Comparison of ENCODE assay signal across 15 cellular contexts in the genomic region with DNA sequence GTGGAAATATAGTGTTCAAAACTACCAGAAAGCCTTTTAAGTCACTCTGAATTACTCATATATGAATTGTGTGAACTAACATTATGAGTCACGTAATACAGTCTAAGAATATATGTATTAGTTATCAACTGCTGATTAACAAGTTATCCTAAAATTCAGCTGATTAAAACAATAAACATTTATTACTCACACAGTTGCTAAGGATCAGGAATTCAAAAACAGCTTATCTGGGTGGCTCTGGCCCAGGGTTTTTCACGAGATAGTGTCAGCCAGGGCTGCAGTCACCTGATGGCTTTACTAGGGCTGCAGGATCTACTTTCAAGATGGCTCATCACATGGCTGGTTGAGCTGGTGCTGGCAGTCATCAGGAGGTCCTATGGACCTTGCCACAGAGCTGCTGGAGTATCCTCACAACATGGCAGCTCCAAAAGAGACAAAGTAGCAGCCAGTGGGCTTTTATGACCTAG. TPM values are rescaled to one million over a fixed set of nuclear protein-coding genes. Genes with fewer than 3 reads are reported as not detected.
DNase-seq lines count a peak whose midpoint lies in the region; ATAC-seq, FAIRE-seq and TF ChIP-seq lines count a peak whose summit lies in the region.
"Had no signal": no experiment of that assay in that cellular context is flagged by ENCODE, and none has a peak within 500 bp of the region (broad histone marks: within the 10 kb centered on the region; RNA-seq: fewer than 3 reads in every experiment).

No MANE protein-coding gene starts in this region.

- H3K9me2 ChIP-seq in SK-N-SH, result no peaks in the 10 kb centered on the region

- no peak overlapping the region for H3K4me3 ChIP-seq in SK-N-SH (ENCODE audit: low read depth in 2 of 2, low read length in 1 of 2)
- no peak overlapping the region for H3K4me3 ChIP-seq in endothelial cell of umbilical vein (replicated peaks in 1 of 3; ENCODE audit: insufficient read depth in 1 of 3, low read depth in 1 of 3, low read length in 3 of 3)
- no peak overlapping the region for H3K4me3 ChIP-seq in sigmoid colon
- no peak overlapping the region for H3K4me3 ChIP-seq in left lung
- H3K4me3 ChIP-seq: body of pancreas had no signal

- H3K4me1 ChIP-seq in SK-N-SH (ENCODE audit: control insufficient read depth in 1 of 2, insufficient read depth in 2 of 2, low read depth in 1 of 2, low read length in 1 of 2) (peaks cover 31 to 64% of the 10 kb centered on the region in 2 experiments), endothelial cell of umbilical vein (ENCODE audit: control insufficient read depth, extremely low read depth, insufficient read depth, low read length) (peaks cover 28% of the 10 kb centered on the region), sigmoid colon (peaks cover 0 to 94% (median 88%) of the 10 kb centered on the region in 4 donors), left lung (peaks cover 38 to 70% of the 10 kb centered on the region in 2 donors)

- BruUV-seq in endothelial cell of umbilical vein (replicated peaks; lab: Mats Ljungman, UMichigan), result no TSS peak

- FAIRE-seq in RCC 7860 (lab: Jason Lieb, UNC), result no peak
- peak; percentile 12 for FAIRE-seq in endothelial cell of umbilical vein (lab: Jason Lieb, UNC)

- no peaks in the 10 kb centered on the region for H3K9me1 ChIP-seq in endothelial cell of umbilical vein (replicated peaks; ENCODE audit: control insufficient read depth, extremely low read depth, insufficient read depth, low read length)

- H4K20me1 ChIP-seq in SK-N-SH (ENCODE audit: insufficient read depth) (peaks cover 18% of the 10 kb centered on the region; the same call in 1 of the 2 replicates), endothelial cell of umbilical vein (replicated peaks; ENCODE audit: control insufficient read depth, extremely low read depth, insufficient read depth, low read length) (no peaks in the 10 kb centered on the region)

- intact Hi-C loops in endothelial cell of umbilical vein (cut with micrococcal nuclease), result no loop called here
- intact Hi-C loops in sigmoid colon (cut with DNase I), result no loop called here
- intact Hi-C loops in left lung (cut with DNase I), result no loop called here

- no peaks in the 10 kb centered on the region for H3K27me3 ChIP-seq in SK-N-SH (ENCODE audit: insufficient read depth)
- H3K27me3 ChIP-seq in endothelial cell of umbilical vein (ENCODE audit: control insufficient read depth in 2 of 2, insufficient read depth in 2 of 2, low read length in 2 of 2), result no peaks in the 10 kb centered on the region
- no peaks in the 10 kb centered on the region for H3K27me3 ChIP-seq in sigmoid colon
- H3K27me3 ChIP-seq in left lung, result no peaks in the 10 kb centered on the region
- H3K27me3 ChIP-seq: body of pancreas had no signal

- peaks cover 32 to 51% of the 10 kb centered on the region in 2 experiments for H3K36me3 ChIP-seq in SK-N-SH (replicated peaks in 1 of 2; ENCODE audit: control insufficient read depth in 1 of 2, insufficient read depth in 2 of 2, low read length in 1 of 2)
- peaks cover 4 to 8% of the 10 kb centered on the region in 2 experiments for H3K36me3 ChIP-seq in endothelial cell of umbilical vein (ENCODE audit: control insufficient read depth in 2 of 2, extremely low read depth in 1 of 2, insufficient read depth in 2 of 2, low read length in 2 of 2)
- peaks cover 6 to 16% (median 10%) of the 10 kb centered on the region in 4 donors for H3K36me3 ChIP-seq in sigmoid colon
- peaks cover 0 to 28% of the 10 kb centered on the region in 2 donors for H3K36me3 ChIP-seq in left lung

- H2AFZ ChIP-seq in SK-N-SH (ENCODE audit: low read depth) (no peak overlapping the region), endothelial cell of umbilical vein (ENCODE audit: low read depth, low read length) (no peak overlapping the region)

- TF ChIP-seq RAD21 in SK-N-SH (IDR thresholded peaks at IDR 0.05; ENCODE audit: low read length), result no peak

- TF ChIP-seq CTCF in SK-N-SH (IDR thresholded peaks at IDR 0.05) (no peak), endothelial cell of umbilical vein (IDR thresholded peaks at IDR 0.05; ENCODE audit: extremely low read depth in 1 of 2, insufficient read depth in 1 of 2, low read depth in 1 of 2, low read length in 2 of 2) (no peak), sigmoid colon (IDR thresholded peaks at IDR 0.05) (no peak), left lung (IDR thresholded peaks at IDR 0.05) (no peak)

- H3K4me2 ChIP-seq in SK-N-SH, result no peak overlapping the region
- H3K4me2 ChIP-seq in endothelial cell of umbilical vein (ENCODE audit: insufficient read depth, low read length), result no peak overlapping the region

- dilution Hi-C loops in endothelial cell of umbilical vein (cut with MboI; ENCODE audit: extremely low pct_ligation_motif_present, low sequenced_read_pairs), result no loop called here

- 76% methylated on average over 2 of the region's 2 CpGs for WGBS in SK-N-SH (ENCODE audit: low lambda C conversion rate)
- 73 to 81% methylated on average over 2 of the region's 2 CpGs for WGBS in sigmoid colon, 2 donors

- CTCF ChIA-PET in SK-N-SH (lab: Yijun Ruan, JAX), result interaction anchor here (0.7 to 7.1 kb wide), 6 partner anchors 7 to 108 kb away, joined by 3 to 52 read pairs (median 4); no protein-coding TSS in a partner anchor
- CTCF ChIA-PET in endothelial cell of umbilical vein (lab: Charles Lee), result interaction anchor here (0.6 to 1.4 kb wide), 5 partner anchors 10 to 35 kb away, joined by 3 to 5 read pairs (median 4); no protein-coding TSS in a partner anchor

- TF ChIP-seq EP300 in SK-N-SH (IDR thresholded peaks at IDR 0.05; ENCODE audit: borderline replicate concordance in 1 of 2, low read depth in 1 of 2, low read length in 1 of 2), result no peak
- TF ChIP-seq EP300 in sigmoid colon (IDR thresholded peaks at IDR 0.05), result no peak

- H3K9ac ChIP-seq in SK-N-SH, result no peak overlapping the region
- no peak overlapping the region for H3K9ac ChIP-seq in endothelial cell of umbilical vein (replicated peaks; ENCODE audit: extremely low read depth, insufficient read depth, low read length)

- POLR2A ChIA-PET in SK-N-SH (lab: Yijun Ruan, JAX) (interaction anchor here (1.3 kb wide), 1 partner anchor 7 kb away, joined by 3 read pairs; no protein-coding TSS in a partner anchor), endothelial cell of umbilical vein (lab: Charles Lee) (no interaction called here)

- peaks cover 80% of the 10 kb centered on the region for H3F3A ChIP-seq in SK-N-SH (replicated peaks; ENCODE audit: insufficient read depth)

- peak overlapping the region; percentile 28 to 99; a peak in 2 of 4 replicates for H3K27ac ChIP-seq in SK-N-SH (ENCODE audit: low read depth in 2 of 2, low read length in 1 of 2)
- H3K27ac ChIP-seq in endothelial cell of umbilical vein (ENCODE audit: insufficient read depth, low read depth, low read length), result no peak overlapping the region
- H3K27ac ChIP-seq in sigmoid colon, result peak overlapping the region; percentile 95 to 100 (median 98)
- peak overlapping the region in 1 of 2 donors; percentile 58 for H3K27ac ChIP-seq in left lung
- H3K27ac ChIP-seq: 22Rv1, body of pancreas, HL-60, WERI-Rb-1 had no signal

- ATAC-seq in SK-N-SH treated with all-trans-retinoic acid at 6 μM for 48 hours, result no peak
- no peak for ATAC-seq in left lung
- ATAC-seq in HG02970 (IDR thresholded peaks at IDR 0.05; ENCODE audit: low FRiP score, unreplicated experiment), result no peak
- ATAC-seq: body of pancreas had no signal

- DNase-seq in SK-N-SH (no peak), RCC 7860 (ENCODE audit: low spot score) (peak; percentile 34), endothelial cell of umbilical vein (ENCODE audit: low read depth, low spot score) (peak; percentile 53), sigmoid colon (no peak), left lung (no peak), NCI-H1930 (lab: John Stamatoyannopoulos, UW) (no peak)
- DNase-seq: body of pancreas, DND-41, foreskin fibroblast, NCI-H1694, WERI-Rb-1 had no signal

- no peak for TF ChIP-seq POLR2A in endothelial cell of umbilical vein (IDR thresholded peaks at IDR 0.05; ENCODE audit: low read depth, low read length)
- TF ChIP-seq POLR2A in sigmoid colon (IDR thresholded peaks at IDR 0.05), result no peak

- H3K9me3 ChIP-seq in SK-N-SH, result no peaks in the 10 kb centered on the region
- no peaks in the 10 kb centered on the region for H3K9me3 ChIP-seq in endothelial cell of umbilical vein (replicated peaks; ENCODE audit: control insufficient read depth, insufficient read depth, low read length)
- no peaks in the 10 kb centered on the region for H3K9me3 ChIP-seq in sigmoid colon
- H3K9me3 ChIP-seq in left lung, result no peaks in the 10 kb centered on the region
- H3K9me3 ChIP-seq: body of pancreas had no signal

- H3K79me2 ChIP-seq in SK-N-SH (ENCODE audit: insufficient read depth) (peaks cover 93% of the 10 kb centered on the region), endothelial cell of umbilical vein (ENCODE audit: control insufficient read depth, insufficient read depth, low read length) (peaks cover 77% of the 10 kb centered on the region)

TF ChIP-seq in SK-N-SH, 30 proteins besides CTCF, POLR2A, EP300 and RAD21:
- TF ChIP-seq MXI1 (IDR thresholded peaks at IDR 0.05; ENCODE audit: low read depth, low read length) (no peak), YY1 (IDR thresholded peaks at IDR 0.05; ENCODE audit: low read depth) (0 out of 2 replicates have a peak, but pooled peaks have one; percentile 35), SMC3 (IDR thresholded peaks at IDR 0.05; ENCODE audit: low read depth, low read length) (no peak)

TF ChIP-seq in SK-N-SH treated with all-trans-retinoic acid at 6 μM for 48 hours, 23 proteins besides CTCF, POLR2A, EP300 and RAD21 (continues in another document):
- TF ChIP-seq BACH2 (CRISPR knock-in tag; IDR thresholded peaks at IDR 0.05; ENCODE audit: borderline replicate concordance) (no peak), ZNF70 (CRISPR knock-in tag; IDR thresholded peaks at IDR 0.05) (no peak), ZNF565 (CRISPR knock-in tag; conservative IDR thresholded peaks at IDR 0.05; ENCODE audit: low read depth) (no peak)

TF ChIP-seq in endothelial cell of umbilical vein, 7 proteins besides CTCF, POLR2A, EP300 and RAD21 (continues in another document):
- TF ChIP-seq JUN (IDR thresholded peaks at IDR 0.05; ENCODE audit: borderline replicate concordance, insufficient read depth, insufficient read length, low read depth), result peak; percentile 43
- TF ChIP-seq FOS (IDR thresholded peaks at IDR 0.05; ENCODE audit: borderline replicate concordance, insufficient read depth, low read length), result peak; percentile 39

RNA-seq across cellular contexts. Expression of gene CORO1C, which starts 36.5 kb away (rescaled TPM):
- polyA plus RNA-seq in SK-N-SH (2012; rRNA removed) (150 and 214 TPM in 2 replicates), endothelial cell of umbilical vein (143 and 150 TPM in 2 replicates), sigmoid colon (10 to 100 TPM; 38.4 to 50.2 (median 49.2) TPM)
- 187 and 195 TPM in 2 replicates for polyA plus RNA-seq in SK-N-SH (2012; cell fraction: cytosol; rRNA removed)
- polyA plus RNA-seq in SK-N-SH (2012; cell fraction: nucleus; rRNA removed), result 155 and 182 TPM in 2 replicates
- total RNA-seq in endothelial cell of umbilical vein (212 and 240 TPM in 2 replicates), sigmoid colon (100 to 1,000 TPM; 247 to 569 (median 360) TPM), left lung (100 to 1,000 TPM; 224 to 282 TPM)
- polyA plus RNA-seq in endothelial cell of umbilical vein (2011; cell fraction: cytosol; rRNA removed), result 131 and 149 TPM in 2 replicates
- polyA plus RNA-seq in endothelial cell of umbilical vein (2011; cell fraction: nucleus; rRNA removed), result 163 and 178 TPM in 2 replicates
- 145 and 176 TPM in 2 replicates for polyA plus RNA-seq in endothelial cell of umbilical vein (2012)
- 782 and 791 TPM in 2 replicates for polyA minus RNA-seq in endothelial cell of umbilical vein
- 102 TPM for polyA minus RNA-seq in endothelial cell of umbilical vein (2011; cell fraction: cytosol; rRNA and poly(A)+ RNA removed)
- 208 and 281 TPM in 2 replicates for polyA minus RNA-seq in endothelial cell of umbilical vein (2011; cell fraction: nucleus; rRNA and poly(A)+ RNA removed)

Comparison
In these comparisons a context has a peak if more than half of its experiments do, and no peak if none do; other contexts are left out.
1. DNase-seq: peak in RCC 7860 (single experiment) and endothelial cell of umbilical vein (single experiment); none in SK-N-SH (single experiment), sigmoid colon (single experiment), left lung (0 of 2) and NCI-H1930 (0 of 2).